In genomic region chrX:123884809-123885408, GRCh38 we compare ENCODE assay signal across 9 cellular contexts. TPM values are rescaled to one million over a fixed set of nuclear protein-coding genes. Genes with fewer than 3 reads are reported as not detected.
DNase-seq lines count a peak whose midpoint lies in the region; ATAC-seq, FAIRE-seq and TF ChIP-seq lines count a peak whose summit lies in the region.
"Had no signal": no experiment of that assay in that cellular context is flagged by ENCODE, and none has a peak within 500 bp of the region (broad histone marks: within the 10 kb centered on the region; RNA-seq: fewer than 3 reads in every experiment).

No MANE protein-coding gene starts in this region.

- FAIRE-seq in TTC549 (lab: Jason Lieb, UNC): peak; percentile 58

- H3K27ac ChIP-seq in gastroesophageal sphincter: no peak overlapping the region
- H3K27ac ChIP-seq in spleen: no peak overlapping the region
- H3K27ac ChIP-seq in effector memory CD4-positive, alpha-beta T cell (ENCODE audit: insufficient read depth, low read length, poor library complexity, severe bottlenecking): no peak overlapping the region
- H3K27ac ChIP-seq: SJSA1 had no signal

- H3K27me3 ChIP-seq in gastroesophageal sphincter (no peaks in the 10 kb centered on the region), spleen (replicated peaks in 1 of 7) (no peaks in the 10 kb centered on the region)
- H3K27me3 ChIP-seq in effector memory CD4-positive, alpha-beta T cell (replicated peaks; ENCODE audit: control insufficient read depth, insufficient read depth, low read length, poor library complexity, severe bottlenecking): no peaks in the 10 kb centered on the region
- H3K27me3 ChIP-seq: SJSA1 had no signal

- DNase-seq in CMK (ENCODE audit: low read depth) (peak; percentile 17), NCI-H187 treated with DMSO at 0.1 percent for 48 hours (lab: John Stamatoyannopoulos, UW) (peak; percentile 2), spleen (no peak)
- no peak for DNase-seq in effector memory CD4-positive, alpha-beta T cell

- H3K4me3 ChIP-seq in gastroesophageal sphincter: no peak overlapping the region
- no peak overlapping the region for H3K4me3 ChIP-seq in spleen
- no peak overlapping the region for H3K4me3 ChIP-seq in effector memory CD4-positive, alpha-beta T cell (ENCODE audit: insufficient read depth, low read depth, low read length, poor library complexity, severe bottlenecking)
- H3K4me3 ChIP-seq: SJSA1 had no signal

- ATAC-seq in GM18511 (IDR thresholded peaks at IDR 0.05; ENCODE audit: unreplicated experiment): peak; percentile 65
- ATAC-seq in gastroesophageal sphincter: no peak
- no peak for ATAC-seq in HG02852 (IDR thresholded peaks at IDR 0.05; ENCODE audit: unreplicated experiment)

- H3K9me3 ChIP-seq in gastroesophageal sphincter (no peaks in the 10 kb centered on the region), spleen (no peaks in the 10 kb centered on the region)
- H3K9me3 ChIP-seq in effector memory CD4-positive, alpha-beta T cell (ENCODE audit: control insufficient read depth, low read length): no peaks in the 10 kb centered on the region
- H3K9me3 ChIP-seq: SJSA1 had no signal

- H3K36me3 ChIP-seq in gastroesophageal sphincter (peaks cover 0 to 20% of the 10 kb centered on the region in 2 donors), spleen (peaks cover 0 to 43% (median 6%) of the 10 kb centered on the region in 6 donors)
- H3K36me3 ChIP-seq in effector memory CD4-positive, alpha-beta T cell (ENCODE audit: control insufficient read depth, insufficient read depth, low read length): no peaks in the 10 kb centered on the region

- no peak for TF ChIP-seq POLR2A in gastroesophageal sphincter (IDR thresholded peaks at IDR 0.05)
- TF ChIP-seq POLR2A in spleen (IDR thresholded peaks at IDR 0.05): no peak

- TF ChIP-seq CTCF in gastroesophageal sphincter (IDR thresholded peaks at IDR 0.05): peak; percentile 7 to 56 (median 30)
- TF ChIP-seq CTCF in spleen (IDR thresholded peaks at IDR 0.05 in 8 of 11, conservative IDR thresholded peaks at IDR 0.05 in 3 of 11): peak in 9 of 11 experiments; percentile 4 to 66 (median 58)

- H3K4me1 ChIP-seq in gastroesophageal sphincter: no peaks in the 10 kb centered on the region
- peaks cover 0 to 11% (median 0%) of the 10 kb centered on the region in 6 donors for H3K4me1 ChIP-seq in spleen
- no peaks in the 10 kb centered on the region for H3K4me1 ChIP-seq in effector memory CD4-positive, alpha-beta T cell (ENCODE audit: control insufficient read depth, insufficient read depth, low read length, poor library complexity, severe bottlenecking)
- H3K4me1 ChIP-seq: SJSA1 had no signal

- no peak for TF ChIP-seq EP300 in gastroesophageal sphincter (IDR thresholded peaks at IDR 0.05)

- intact Hi-C loops in spleen (cut with DNase I; ENCODE audit: low total_unique reads): no loop called here

RNA-seq across cellular contexts. Expression of gene XIAP, which starts 25.1 kb away (rescaled TPM):
- total RNA-seq in gastroesophageal sphincter (10 to 100 TPM; 34.5 to 50.4 (median 42.9) TPM), spleen (10 to 100 TPM; 33.4 to 67.0 (median 59.9) TPM)
- polyA plus RNA-seq in spleen: 10 to 100 TPM in 1 of 3 donors, 1 to 10 TPM in 2; 4.7 to 12.1 (median 5.0) TPM

Comparison
In these comparisons a context has a peak if more than half of its experiments do, and no peak if none do; other contexts are left out.
1. DNase-seq: peak in CMK (single experiment) and NCI-H187 treated with DMSO at 0.1 percent for 48 hours (single experiment); none in spleen (single experiment) and effector memory CD4-positive, alpha-beta T cell (0 of 3).